In genomic region chr13:58097831-58098230, GRCh38 we compare ENCODE assay signal across 23 cellular contexts.
A peak's percentile ranks its signal among the peaks of the same experiment; 100 is the strongest.
DNase-seq lines count a peak whose midpoint lies in the region; ATAC-seq, FAIRE-seq and TF ChIP-seq lines count a peak whose summit lies in the region.
"Had no signal": no experiment of that assay in that cellular context is flagged by ENCODE, and none has a peak within 500 bp of the region (broad histone marks: within the 10 kb centered on the region; RNA-seq: fewer than 3 reads in every experiment).

No MANE protein-coding gene starts in this region.

- no peak for FAIRE-seq in astrocyte (lab: Jason Lieb, UNC)
- no peak for FAIRE-seq in HTR-8/SVneo (lab: Jason Lieb, UNC)
- FAIRE-seq: GM12891, GM19239, HepG2 had no signal

- no peak overlapping the region for H3K4me2 ChIP-seq in astrocyte (ENCODE audit: low read length)

- no peaks in the 10 kb centered on the region for H3K9me3 Mint-ChIP-seq in astrocyte (ENCODE audit: unreplicated experiment)

- H3K27me3 Mint-ChIP-seq in astrocyte (ENCODE audit: low read depth, unreplicated experiment), result peaks cover 5% of the 10 kb centered on the region
- H3K27me3 Mint-ChIP-seq: CD8-positive, alpha-beta memory T cell had no signal

- no peak overlapping the region for H3K4me3 ChIP-seq in astrocyte (ENCODE audit: insufficient read depth, low read depth, low read length)
- no peak overlapping the region for H3K4me3 ChIP-seq in psoas muscle
- H3K4me3 ChIP-seq: Peyer's patch, SJCRH30 had no signal

- H3K4me1 ChIP-seq in astrocyte (ENCODE audit: insufficient read depth, low read length), result no peaks in the 10 kb centered on the region
- no peaks in the 10 kb centered on the region for H3K4me1 ChIP-seq in psoas muscle
- H3K4me1 ChIP-seq: Peyer's patch, SJCRH30 had no signal

- ATAC-seq in psoas muscle, result no peak
- ATAC-seq in HG03432 (IDR thresholded peaks at IDR 0.05; ENCODE audit: unreplicated experiment), result no peak
- ATAC-seq: HepG2 had no signal

- 52 to 70% (median 55%) methylated on average over 1 of the region's 1 CpG for WGBS in psoas muscle, 3 donors

- H3K27me3 ChIP-seq in astrocyte (ENCODE audit: insufficient read depth, low read length) (no peaks in the 10 kb centered on the region), psoas muscle (ENCODE audit: insufficient read depth in 3 of 3, low read length in 2 of 3) (no peaks in the 10 kb centered on the region)
- H3K27me3 ChIP-seq: Peyer's patch, SJCRH30 had no signal

- H3K9ac ChIP-seq in astrocyte (ENCODE audit: low read length), result no peak overlapping the region

- intact Hi-C loops in psoas muscle (cut with DNase I), result no loop called here

- H3K4me1 Mint-ChIP-seq in astrocyte (ENCODE audit: low read depth, unreplicated experiment), result no peaks in the 10 kb centered on the region
- H3K4me1 Mint-ChIP-seq: CD8-positive, alpha-beta memory T cell had no signal

- no peak overlapping the region for H2AFZ ChIP-seq in astrocyte (ENCODE audit: low read depth, low read length)

- no peaks in the 10 kb centered on the region for H3K36me3 Mint-ChIP-seq in astrocyte (ENCODE audit: low read depth, unreplicated experiment)
- H3K36me3 Mint-ChIP-seq: CD8-positive, alpha-beta memory T cell had no signal

- no peak overlapping the region for H3K27ac ChIP-seq in astrocyte (ENCODE audit: low read depth, low read length)
- H3K27ac ChIP-seq in psoas muscle, result no peak overlapping the region
- H3K27ac ChIP-seq: C4-2B, Peyer's patch, SJCRH30 had no signal

- no peak overlapping the region for H3K27ac Mint-ChIP-seq in astrocyte (ENCODE audit: unreplicated experiment)
- H3K27ac Mint-ChIP-seq: CD8-positive, alpha-beta memory T cell had no signal

- TF ChIP-seq CTCF in astrocyte (IDR thresholded peaks at IDR 0.05; ENCODE audit: insufficient read depth, low read depth, low read length), result no peak
- TF ChIP-seq CTCF in psoas muscle (IDR thresholded peaks at IDR 0.05), result no peak

- DNase-seq in A172 (ENCODE audit: low spot score) (peak; percentile 5), M059J (ENCODE audit: low read depth) (peak; percentile 1), astrocyte (ENCODE audit: low read depth) (peak; percentile 78), foreskin melanocyte (peak; percentile 0), psoas muscle (no peak), HTR-8/SVneo (ENCODE audit: insufficient read length, low spot score) (no peak), GM19238 (ENCODE audit: insufficient read length, low spot score) (no peak)
- DNase-seq: Calu3; CD8-positive, alpha-beta memory T cell; DMS153; H7; KBM-7; NCI-H1105; NCI-H2029 treated with DMSO at 0.1 percent for 48 hours; NCI-H2171; NCI-H524 treated with DMSO at 0.1 percent for 48 hours; Peyer's patch; SJCRH30 had no signal

- no peaks in the 10 kb centered on the region for H3K36me3 ChIP-seq in astrocyte (ENCODE audit: insufficient read depth, low read length)
- H3K36me3 ChIP-seq in psoas muscle (ENCODE audit: insufficient read depth in 1 of 2, low read depth in 1 of 2), result no peaks in the 10 kb centered on the region
- H3K36me3 ChIP-seq: Peyer's patch, SJCRH30 had no signal

- H3K9me3 ChIP-seq in astrocyte (ENCODE audit: insufficient read depth, low read depth, low read length) (no peaks in the 10 kb centered on the region), psoas muscle (peaks cover 5% of the 10 kb centered on the region)
- H3K9me3 ChIP-seq: Peyer's patch, SJCRH30 had no signal

- no peak overlapping the region for H3K4me3 Mint-ChIP-seq in astrocyte (ENCODE audit: unreplicated experiment)
- H3K4me3 Mint-ChIP-seq: CD8-positive, alpha-beta memory T cell had no signal

- no peaks in the 10 kb centered on the region for H3K79me2 ChIP-seq in astrocyte (ENCODE audit: insufficient read depth, low read length)

- no peaks in the 10 kb centered on the region for H4K20me1 ChIP-seq in astrocyte (ENCODE audit: insufficient read depth, low read length)

Comparison
In these comparisons a context has a peak if more than half of its experiments do, and no peak if none do; other contexts are left out.
1. DNase-seq: peak in A172 (single experiment), M059J (single experiment), astrocyte (single experiment) and foreskin melanocyte (single experiment); none in psoas muscle (0 of 2), HTR-8/SVneo (single experiment) and GM19238 (single experiment).